Comparison of ENCODE assay signal across 16 cellular contexts in genomic region chr10:86690657-86691084, GRCh38. TPM values are rescaled to one million over a fixed set of nuclear protein-coding genes. Genes with fewer than 3 reads are reported as not detected.
A peak's percentile ranks its signal among the peaks of the same experiment; 100 is the strongest.
DNase-seq lines count a peak whose midpoint lies in the region; ATAC-seq and TF ChIP-seq lines count a peak whose summit lies in the region.
"Had no signal": no experiment of that assay in that cellular context is flagged by ENCODE, and none has a peak within 500 bp of the region (broad histone marks: within the 10 kb centered on the region; RNA-seq: fewer than 3 reads in every experiment).

No MANE protein-coding gene starts in this region.

- intact Hi-C loops in Panc1 (cut with micrococcal nuclease; ENCODE audit: unreplicated experiment) (no loop called here), aorta (cut with DNase I) (no loop called here)

- TF ChIP-seq CTCF in Panc1 (IDR thresholded peaks at IDR 0.05) (no peak), glutamatergic neuron (IDR thresholded peaks at IDR 0.05; ENCODE audit: partially characterized antibody, unreplicated experiment) (no peak), nephron progenitor cell (IDR thresholded peaks at IDR 0.05) (no peak)

- no CpG with 5 or more reads among the region's 3 CpGs for WGBS in neuronal stem cell (ENCODE audit: extremely low coverage in 2 of 2, insufficient read length in 2 of 2, insufficient replicate concordance in 1 of 2), 2 donors
- 67% methylated on average over 3 of the region's 3 CpGs for WGBS in aorta, 2 donors

- H3K36me3 Mint-ChIP-seq in glutamatergic neuron (ENCODE audit: unreplicated experiment), result no peaks in the 10 kb centered on the region
- H3K36me3 Mint-ChIP-seq in nephron progenitor cell (ENCODE audit: low read depth), result no peaks in the 10 kb centered on the region
- no peaks in the 10 kb centered on the region for H3K36me3 Mint-ChIP-seq in activated CD4-positive, alpha-beta T cell treated with anti-CD3 and anti-CD28 coated beads, Interleukin-2, amount 10 ng/mL, durations not matched to agents 7 days and 5 days (ENCODE audit: low read depth)
- H3K36me3 Mint-ChIP-seq: CD8-positive, alpha-beta T cell had no signal

- CTCF ChIA-PET in Panc1 (lab: Charles Lee), result no interaction called here
- CTCF ChIA-PET in activated CD4-positive, alpha-beta T cell treated with anti-CD3 and anti-CD28 coated beads, Interleukin-2, amount 10 ng/mL, durations not matched to agents 7 days and 5 days (lab: Charles Lee), result interaction anchor here (1.2 kb wide), 1 partner anchor 27 kb away, joined by 3 read pairs; no protein-coding TSS in a partner anchor

- H2BK120ac ChIP-seq in neuronal stem cell (ENCODE audit: low read depth, low read length), result no peak overlapping the region

- no TSS peak for BruUV-seq in Panc1 (replicated peaks; lab: Mats Ljungman, UMichigan)

- H3K27ac ChIP-seq in Panc1 (ENCODE audit: low read length) (no peak overlapping the region), neuronal stem cell (replicated peaks; ENCODE audit: low read length) (no peak overlapping the region), aorta (ENCODE audit: low read depth in 1 of 2, low read length in 2 of 2) (peak overlapping the region; percentile 14 to 21)
- H3K27ac ChIP-seq: KMS-11 had no signal

- ATAC-seq in Panc1 (peak; percentile 18; the same call in 1 of the 2 replicates), aorta (ENCODE audit: low FRiP score) (no peak)
- ATAC-seq: CD8-positive, alpha-beta T cell; GM23338 had no signal

- H3K4me2 ChIP-seq in neuronal stem cell (ENCODE audit: insufficient read depth, low read length, poor library complexity, severe bottlenecking), result no peak overlapping the region
- H3K4me2 ChIP-seq: GM23338, KMS-11 had no signal

- no peak overlapping the region for H4K8ac ChIP-seq in neuronal stem cell (ENCODE audit: low read depth, low read length)

- H2AK5ac ChIP-seq in neuronal stem cell (ENCODE audit: low read depth, low read length), result no peak overlapping the region

- in situ Hi-C loops in Panc1 (cut with HindIII; ENCODE audit: low pct_unique_long_range_greater_than_20kb, low sequenced_read_pairs), result no loop called here

- H3K4me1 ChIP-seq in Panc1 (ENCODE audit: control insufficient read depth, insufficient read depth, low read length) (peaks cover 14% of the 10 kb centered on the region), neuronal stem cell (ENCODE audit: control insufficient read depth in 2 of 2, insufficient read depth in 1 of 2, low read depth in 1 of 2, low read length in 2 of 2) (peaks cover 6 to 7% of the 10 kb centered on the region in 2 donors), aorta (ENCODE audit: control insufficient read depth in 1 of 2, insufficient read depth in 2 of 2, low read length in 2 of 2) (no peaks in the 10 kb centered on the region)

- H3K27me3 Mint-ChIP-seq in glutamatergic neuron (ENCODE audit: unreplicated experiment), result peaks cover 18% of the 10 kb centered on the region
- peaks cover 8% of the 10 kb centered on the region for H3K27me3 Mint-ChIP-seq in nephron progenitor cell (ENCODE audit: low read depth, poor library complexity)
- H3K27me3 Mint-ChIP-seq in activated CD4-positive, alpha-beta T cell treated with anti-CD3 and anti-CD28 coated beads, Interleukin-2, amount 10 ng/mL, durations not matched to agents 7 days and 5 days, result no peaks in the 10 kb centered on the region

- H3K4ac ChIP-seq in neuronal stem cell (ENCODE audit: low read length), result no peak overlapping the region

- H3K36me3 ChIP-seq in Panc1 (ENCODE audit: control insufficient read depth, insufficient read depth, low read length) (no peaks in the 10 kb centered on the region), neuronal stem cell (replicated peaks in 1 of 2; ENCODE audit: control insufficient read depth in 2 of 2, insufficient read depth in 2 of 2, low read length in 2 of 2) (no peaks in the 10 kb centered on the region), aorta (ENCODE audit: control insufficient read depth in 1 of 2, insufficient read depth in 2 of 2, low read length in 1 of 2) (no peaks in the 10 kb centered on the region)

- no peak overlapping the region for H3K4me3 Mint-ChIP-seq in glutamatergic neuron (ENCODE audit: unreplicated experiment)
- H3K4me3 Mint-ChIP-seq in nephron progenitor cell, result no peak overlapping the region
- no peak overlapping the region for H3K4me3 Mint-ChIP-seq in activated CD4-positive, alpha-beta T cell treated with anti-CD3 and anti-CD28 coated beads, Interleukin-2, amount 10 ng/mL, durations not matched to agents 7 days and 5 days
- H3K4me3 Mint-ChIP-seq: CD8-positive, alpha-beta T cell; GM23338 had no signal

- H3K27ac Mint-ChIP-seq in glutamatergic neuron (ENCODE audit: unreplicated experiment), result peak overlapping the region; percentile 15
- no peak overlapping the region for H3K27ac Mint-ChIP-seq in nephron progenitor cell
- no peak overlapping the region for H3K27ac Mint-ChIP-seq in activated CD4-positive, alpha-beta T cell treated with anti-CD3 and anti-CD28 coated beads, Interleukin-2, amount 10 ng/mL, durations not matched to agents 7 days and 5 days
- H3K27ac Mint-ChIP-seq: CD8-positive, alpha-beta T cell; GM23338 had no signal

- H3K18ac ChIP-seq in neuronal stem cell (ENCODE audit: low read length), result no peak overlapping the region

- no peak overlapping the region for H2AFZ ChIP-seq in neuronal stem cell (ENCODE audit: low read length)
- H2AFZ ChIP-seq: GM23338 had no signal

- H2BK12ac ChIP-seq in neuronal stem cell (ENCODE audit: low read length), result no peak overlapping the region

- DNase-seq in Panc1 (ENCODE audit: low read depth, low spot score) (no peak), glutamatergic neuron (no peak), neuronal stem cell (ENCODE audit: low spot score) (no peak), aorta (no peak), retina (no peak), nephron progenitor cell (no peak)
- no peak for DNase-seq in activated CD4-positive, alpha-beta T cell treated with anti-CD3 and anti-CD28 coated beads, Interleukin-2, amount 10 ng/mL, durations not matched to agents 7 days and 5 days
- DNase-seq: CD8-positive, alpha-beta T cell; NCI-H1105 treated with DMSO at 0.1 percent for 48 hours; NCI-H187 treated with DMSO at 0.1 percent for 48 hours; NCI-H510A; NCI-H82 had no signal

- H3K9me3 ChIP-seq in Panc1 (ENCODE audit: control insufficient read depth, insufficient read depth, low read depth, low read length) (no peaks in the 10 kb centered on the region), neuronal stem cell (replicated peaks in 1 of 2; ENCODE audit: control insufficient read depth in 2 of 2, insufficient read depth in 1 of 2, low read depth in 1 of 2, low read length in 2 of 2) (no peaks in the 10 kb centered on the region), aorta (ENCODE audit: control insufficient read depth, low read length) (no peaks in the 10 kb centered on the region)

- POLR2A ChIA-PET in Panc1 (lab: Charles Lee), result no interaction called here
- POLR2A ChIA-PET in activated CD4-positive, alpha-beta T cell treated with anti-CD3 and anti-CD28 coated beads, Interleukin-2, amount 10 ng/mL, durations not matched to agents 7 days and 5 days (lab: Charles Lee), result no interaction called here

- H2BK15ac ChIP-seq in neuronal stem cell (ENCODE audit: low read length), result no peak overlapping the region

- H2BK5ac ChIP-seq in neuronal stem cell (ENCODE audit: low read length), result no peak overlapping the region

- peak overlapping the region; percentile 5 for H3K23ac ChIP-seq in neuronal stem cell (ENCODE audit: low read depth, low read length, poor library complexity)

- H4K91ac ChIP-seq in neuronal stem cell (ENCODE audit: low read depth, low read length, poor library complexity), result no peak overlapping the region

- no peak overlapping the region for H3K4me3 ChIP-seq in Panc1 (ENCODE audit: low read depth in 2 of 2, low read length in 2 of 2)
- no peak overlapping the region for H3K4me3 ChIP-seq in neuronal stem cell (ENCODE audit: low read length in 2 of 2)
- H3K4me3 ChIP-seq in aorta (ENCODE audit: low read length in 2 of 2), result no peak overlapping the region
- H3K4me3 ChIP-seq: GM23338 had no signal

- H3K9me3 Mint-ChIP-seq in glutamatergic neuron (ENCODE audit: unreplicated experiment) (peaks cover 16% of the 10 kb centered on the region), nephron progenitor cell (no peaks in the 10 kb centered on the region)
- no peaks in the 10 kb centered on the region for H3K9me3 Mint-ChIP-seq in activated CD4-positive, alpha-beta T cell treated with anti-CD3 and anti-CD28 coated beads, Interleukin-2, amount 10 ng/mL, durations not matched to agents 7 days and 5 days
- H3K9me3 Mint-ChIP-seq: CD8-positive, alpha-beta T cell; GM23338 had no signal

- H3K4me1 Mint-ChIP-seq in glutamatergic neuron (ENCODE audit: low read depth, unreplicated experiment) (peaks cover 27% of the 10 kb centered on the region), nephron progenitor cell (peaks cover 34% of the 10 kb centered on the region)
- peaks cover 5% of the 10 kb centered on the region for H3K4me1 Mint-ChIP-seq in activated CD4-positive, alpha-beta T cell treated with anti-CD3 and anti-CD28 coated beads, Interleukin-2, amount 10 ng/mL, durations not matched to agents 7 days and 5 days

- H3K27me3 ChIP-seq in Panc1 (ENCODE audit: control insufficient read depth, insufficient read depth, low read length), result no peaks in the 10 kb centered on the region
- peaks cover 0 to 23% (median 0%) of the 10 kb centered on the region in 3 experiments for H3K27me3 ChIP-seq in neuronal stem cell (ENCODE audit: control insufficient read depth in 3 of 3, insufficient read depth in 3 of 3, low read depth in 1 of 3, low read length in 3 of 3)
- H3K27me3 ChIP-seq in aorta (ENCODE audit: control insufficient read depth in 1 of 2, insufficient read depth in 2 of 2, low read length in 1 of 2), result no peaks in the 10 kb centered on the region

- H3K79me1 ChIP-seq in neuronal stem cell (ENCODE audit: low read depth, low read length), result no peaks in the 10 kb centered on the region

- no peak overlapping the region for H3K9ac ChIP-seq in neuronal stem cell (ENCODE audit: low read depth, low read length, poor library complexity)
- H3K9ac ChIP-seq: KMS-11 had no signal

- no peak overlapping the region for H3K14ac ChIP-seq in neuronal stem cell (ENCODE audit: low read length)

RNA-seq across cellular contexts. Expression of gene LDB3, which starts 22.4 kb away (rescaled TPM):
- 0.15 TPM for total RNA-seq in Panc1 (2021; ENCODE audit: unreplicated experiment)
- polyA plus RNA-seq in Panc1 (2012; ENCODE audit: insufficient read length), result 0.31 TPM
- total RNA-seq in glutamatergic neuron (ENCODE audit: unreplicated experiment), result 92.0 TPM
- 0.08 TPM for polyA plus RNA-seq in neuronal stem cell (2013, experiment 1 of 2)
- polyA plus RNA-seq in neuronal stem cell (2013, experiment 2 of 2), result 0.11 TPM
- total RNA-seq in aorta, result 100 to 1,000 TPM in 1 of 2 donors, 10 to 100 TPM in 1; 67.9 to 132 TPM
- 10 to 100 TPM; 11.0 to 32.6 TPM for polyA plus RNA-seq in aorta
- total RNA-seq in activated CD4-positive, alpha-beta T cell treated with anti-CD3 and anti-CD28 coated beads, Interleukin-2, amount 10 ng/mL, durations not matched to agents 7 days and 5 days, result under 1 TPM; 0.05 to 0.10 TPM
- total RNA-seq: CD8-positive, alpha-beta T cell had no signal

RNA-seq across cellular contexts. Expression of gene OPN4, which starts 36.3 kb away (rescaled TPM):
- total RNA-seq in Panc1 (2021; ENCODE audit: unreplicated experiment) (not detected), glutamatergic neuron (ENCODE audit: unreplicated experiment) (not detected), aorta (under 1 TPM in 1 of 2 donors, not detected in 1; 0.36 TPM)
- not detected for polyA plus RNA-seq in Panc1 (2012; ENCODE audit: insufficient read length)
- not detected for polyA plus RNA-seq in neuronal stem cell (2013, experiment 1 of 2)
- not detected for polyA plus RNA-seq in neuronal stem cell (2013, experiment 2 of 2)
- not detected for polyA plus RNA-seq in aorta
- not detected for total RNA-seq in activated CD4-positive, alpha-beta T cell treated with anti-CD3 and anti-CD28 coated beads, Interleukin-2, amount 10 ng/mL, durations not matched to agents 7 days and 5 days
- total RNA-seq: CD8-positive, alpha-beta T cell; GM23338 had no signal
- polyA plus RNA-seq: AG04450, BJ, GM23338 had no signal

Comparison
In these comparisons a context has a peak if more than half of its experiments do, and no peak if none do; other contexts are left out.
1. H3K27ac ChIP-seq: peak in aorta (2 of 2); none in Panc1 (single experiment) and neuronal stem cell (single experiment).
2. RNA of gene LDB3, which starts 22.4 kb away (total RNA-seq): 67.9 to 132 TPM in aorta and 92.0 TPM in glutamatergic neuron (single experiment); 0.15 TPM in Panc1 (single experiment) and 0.05 to 0.10 TPM in activated CD4-positive, alpha-beta T cell treated with anti-CD3 and anti-CD28 coated beads, Interleukin-2, amount 10 ng/mL, durations not matched to agents 7 days and 5 days; every median in the first group is over 10 times any median in the second.